Comparison of ENCODE assay signal across 1 cellular context in the genomic region with DNA sequence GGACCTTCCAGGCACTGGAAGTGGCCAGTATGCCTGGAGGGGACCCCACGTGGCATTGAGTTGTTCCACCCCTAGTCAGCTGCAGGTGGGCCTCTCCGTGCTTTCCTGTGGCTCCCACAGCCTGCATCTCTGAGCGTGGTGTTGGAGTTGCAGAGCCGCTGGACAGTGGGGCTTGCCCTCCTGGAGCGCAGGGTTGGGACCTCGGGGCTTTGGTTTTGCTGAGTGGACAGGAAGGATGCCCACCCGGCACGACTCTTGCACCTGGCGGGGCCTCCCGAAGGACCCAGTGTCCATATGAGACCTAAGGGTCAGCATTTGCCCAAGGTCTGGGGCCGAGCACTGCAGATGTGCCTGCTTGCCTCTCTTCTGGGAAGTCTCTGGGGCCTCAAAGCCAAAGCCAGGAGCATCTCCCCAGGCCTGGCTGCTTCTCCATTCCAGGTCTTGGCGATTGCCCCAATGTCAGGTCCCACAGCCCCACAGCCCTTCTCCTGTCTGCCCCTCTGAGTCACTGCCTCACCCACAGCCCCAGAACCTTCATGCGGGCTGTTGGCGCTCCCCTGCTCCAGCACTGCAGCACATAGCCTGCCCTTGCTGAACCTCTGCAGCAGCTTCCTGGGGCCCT.
TF ChIP-seq lines count a peak whose summit lies in the region.

No MANE protein-coding gene starts in this region.

TF ChIP-seq in HepG2, 621 proteins besides CTCF, POLR2A, EP300 and RAD21:
- TF ChIP-seq, protein P1, sequence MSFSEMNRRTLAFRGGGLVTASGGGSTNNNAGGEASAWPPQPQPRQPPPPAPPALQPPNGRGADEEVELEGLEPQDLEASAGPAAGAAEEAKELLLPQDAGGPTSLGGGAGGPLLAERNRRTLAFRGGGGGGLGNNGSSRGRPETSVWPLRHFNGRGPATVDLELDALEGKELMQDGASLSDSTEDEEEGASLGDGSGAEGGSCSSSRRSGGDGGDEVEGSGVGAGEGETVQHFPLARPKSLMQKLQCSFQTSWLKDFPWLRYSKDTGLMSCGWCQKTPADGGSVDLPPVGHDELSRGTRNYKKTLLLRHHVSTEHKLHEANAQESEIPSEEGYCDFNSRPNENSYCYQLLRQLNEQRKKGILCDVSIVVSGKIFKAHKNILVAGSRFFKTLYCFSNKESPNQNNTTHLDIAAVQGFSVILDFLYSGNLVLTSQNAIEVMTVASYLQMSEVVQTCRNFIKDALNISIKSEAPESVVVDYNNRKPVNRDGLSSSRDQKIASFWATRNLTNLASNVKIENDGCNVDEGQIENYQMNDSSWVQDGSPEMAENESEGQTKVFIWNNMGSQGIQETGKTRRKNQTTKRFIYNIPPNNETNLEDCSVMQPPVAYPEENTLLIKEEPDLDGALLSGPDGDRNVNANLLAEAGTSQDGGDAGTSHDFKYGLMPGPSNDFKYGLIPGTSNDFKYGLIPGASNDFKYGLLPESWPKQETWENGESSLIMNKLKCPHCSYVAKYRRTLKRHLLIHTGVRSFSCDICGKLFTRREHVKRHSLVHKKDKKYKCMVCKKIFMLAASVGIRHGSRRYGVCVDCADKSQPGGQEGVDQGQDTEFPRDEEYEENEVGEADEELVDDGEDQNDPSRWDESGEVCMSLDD (CRISPR knock-in tag; IDR thresholded peaks at IDR 0.05; ENCODE audit: borderline replicate concordance) = no peak
- TF ChIP-seq MAFF (IDR thresholded peaks at IDR 0.05; ENCODE audit: low read depth, low read length) (0 out of 2 replicates have a peak, but pooled peaks have one; percentile 12), HHEX (CRISPR knock-in tag; IDR thresholded peaks at IDR 0.05) (no peak), MLX (CRISPR knock-in tag; IDR thresholded peaks at IDR 0.05) (no peak), PRDM15 (CRISPR knock-in tag; IDR thresholded peaks at IDR 0.05) (peak; percentile 49; the same call in 1 of the 2 replicates), FOSL1 (CRISPR knock-in tag; IDR thresholded peaks at IDR 0.05; ENCODE audit: borderline replicate concordance) (no peak), ZNF17 (CRISPR knock-in tag; IDR thresholded peaks at IDR 0.05) (no peak), GPN1 (CRISPR knock-in tag; IDR thresholded peaks at IDR 0.05; ENCODE audit: borderline replicate concordance) (no peak), ZNF703 (CRISPR knock-in tag; IDR thresholded peaks at IDR 0.05; ENCODE audit: borderline replicate concordance) (no peak), FOXA3 (CRISPR knock-in tag; IDR thresholded peaks at IDR 0.05) (no peak), ZFP62 (CRISPR knock-in tag; IDR thresholded peaks at IDR 0.05) (no peak), MAFK (conservative IDR thresholded peaks at IDR 0.05 in 1 of 2, IDR thresholded peaks at IDR 0.05 in 1 of 2; ENCODE audit: low read length in 2 of 2) (peak; percentile 12 to 49; a peak in 1 of 4 replicates), HOMEZ (CRISPR knock-in tag; IDR thresholded peaks at IDR 0.05; ENCODE audit: low read depth) (no peak), ZNF510 (CRISPR knock-in tag; IDR thresholded peaks at IDR 0.05; ENCODE audit: low read depth) (no peak), ZNF253 (CRISPR knock-in tag; IDR thresholded peaks at IDR 0.05; ENCODE audit: borderline replicate concordance) (no peak), MLXIP (CRISPR knock-in tag; IDR thresholded peaks at IDR 0.05; ENCODE audit: borderline replicate concordance) (no peak), GTF2F1 (IDR thresholded peaks at IDR 0.05; ENCODE audit: low read length) (no peak)
- TF ChIP-seq, protein P2, sequence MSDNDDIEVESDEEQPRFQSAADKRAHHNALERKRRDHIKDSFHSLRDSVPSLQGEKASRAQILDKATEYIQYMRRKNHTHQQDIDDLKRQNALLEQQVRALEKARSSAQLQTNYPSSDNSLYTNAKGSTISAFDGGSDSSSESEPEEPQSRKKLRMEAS (IDR thresholded peaks at IDR 0.05) = 0 out of 2 replicates have a peak, but pooled peaks have one; percentile 11
- TF ChIP-seq, protein P3, sequence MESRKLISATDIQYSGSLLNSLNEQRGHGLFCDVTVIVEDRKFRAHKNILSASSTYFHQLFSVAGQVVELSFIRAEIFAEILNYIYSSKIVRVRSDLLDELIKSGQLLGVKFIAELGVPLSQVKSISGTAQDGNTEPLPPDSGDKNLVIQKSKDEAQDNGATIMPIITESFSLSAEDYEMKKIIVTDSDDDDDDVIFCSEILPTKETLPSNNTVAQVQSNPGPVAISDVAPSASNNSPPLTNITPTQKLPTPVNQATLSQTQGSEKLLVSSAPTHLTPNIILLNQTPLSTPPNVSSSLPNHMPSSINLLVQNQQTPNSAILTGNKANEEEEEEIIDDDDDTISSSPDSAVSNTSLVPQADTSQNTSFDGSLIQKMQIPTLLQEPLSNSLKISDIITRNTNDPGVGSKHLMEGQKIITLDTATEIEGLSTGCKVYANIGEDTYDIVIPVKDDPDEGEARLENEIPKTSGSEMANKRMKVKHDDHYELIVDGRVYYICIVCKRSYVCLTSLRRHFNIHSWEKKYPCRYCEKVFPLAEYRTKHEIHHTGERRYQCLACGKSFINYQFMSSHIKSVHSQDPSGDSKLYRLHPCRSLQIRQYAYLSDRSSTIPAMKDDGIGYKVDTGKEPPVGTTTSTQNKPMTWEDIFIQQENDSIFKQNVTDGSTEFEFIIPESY (CRISPR knock-in tag; IDR thresholded peaks at IDR 0.05) = peak; percentile 67
- TF ChIP-seq, protein P4, sequence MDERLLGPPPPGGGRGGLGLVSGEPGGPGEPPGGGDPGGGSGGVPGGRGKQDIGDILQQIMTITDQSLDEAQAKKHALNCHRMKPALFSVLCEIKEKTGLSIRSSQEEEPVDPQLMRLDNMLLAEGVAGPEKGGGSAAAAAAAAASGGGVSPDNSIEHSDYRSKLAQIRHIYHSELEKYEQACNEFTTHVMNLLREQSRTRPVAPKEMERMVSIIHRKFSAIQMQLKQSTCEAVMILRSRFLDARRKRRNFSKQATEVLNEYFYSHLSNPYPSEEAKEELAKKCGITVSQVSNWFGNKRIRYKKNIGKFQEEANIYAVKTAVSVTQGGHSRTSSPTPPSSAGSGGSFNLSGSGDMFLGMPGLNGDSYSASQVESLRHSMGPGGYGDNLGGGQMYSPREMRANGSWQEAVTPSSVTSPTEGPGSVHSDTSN (CRISPR knock-in tag; IDR thresholded peaks at IDR 0.05) = no peak
